8 cellular contexts compared by ENCODE assay signal in the genomic region with DNA sequence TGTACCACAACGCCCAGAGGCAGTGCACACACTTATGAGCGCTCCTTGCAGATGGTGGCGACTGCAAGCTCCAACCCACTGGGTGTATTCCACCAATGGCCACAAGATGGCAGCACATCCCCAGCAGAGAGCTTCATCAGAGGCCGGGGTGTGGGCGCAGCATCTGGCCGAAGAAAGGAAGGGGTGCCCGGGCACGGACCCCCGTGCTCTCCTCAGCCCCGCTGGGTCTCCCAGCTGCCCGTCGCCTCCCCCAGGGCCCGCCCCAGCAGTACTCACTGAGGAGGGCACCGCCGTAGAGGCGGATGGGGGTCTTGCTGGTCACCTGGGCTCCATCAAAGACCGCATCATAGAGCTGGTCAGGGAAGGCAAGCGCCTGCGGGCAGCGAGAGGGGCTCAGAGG. TPM values are rescaled to one million over a fixed set of nuclear protein-coding genes. Genes with fewer than 3 reads are reported as not detected.
A peak's percentile ranks its signal among the peaks of the same experiment; 100 is the strongest.
DNase-seq lines count a peak whose midpoint lies in the region; FAIRE-seq and TF ChIP-seq lines count a peak whose summit lies in the region.

No MANE protein-coding gene starts in this region.

- peak; percentile 78 for FAIRE-seq in GM18507 (lab: Jason Lieb, UNC)

- DNase-seq in A673 (ENCODE audit: low spot score) (peak; percentile 93), GM18507 (ENCODE audit: extremely low spot score, insufficient read length, low read depth) (peak; percentile 54), HT-29 (ENCODE audit: low spot score) (peak; percentile 93), OCI-M2 (lab: John Stamatoyannopoulos, UW; ENCODE audit: unreplicated experiment) (peak; percentile 19), activated T-cell treated with anti-CD3 and anti-CD28 coated beads for 4 hours (peak; percentile 85), fibroblast of lung (ENCODE audit: low read depth in 2 of 2) (peak; percentile 61 to 81), neural progenitor cell (ENCODE audit: low spot score) (peak; percentile 74), stromal cell of bone marrow (ENCODE audit: low read depth) (peak; percentile 48)

- no peak overlapping the region for H3K4me3 Mint-ChIP-seq in neural progenitor cell

- peaks cover 29% of the 10 kb centered on the region for H3K4me1 Mint-ChIP-seq in neural progenitor cell

- H3F3A ChIP-seq in neural progenitor cell (ENCODE audit: low read depth), result peaks cover 32% of the 10 kb centered on the region

- no peak overlapping the region for H3K27ac Mint-ChIP-seq in neural progenitor cell

- H2AFZ ChIP-seq in fibroblast of lung (ENCODE audit: low read length) (no peak overlapping the region), neural progenitor cell (replicated peaks) (no peak overlapping the region)

- H3K27me3 Mint-ChIP-seq in neural progenitor cell (ENCODE audit: insufficient read depth, low read depth), result peaks cover 9% of the 10 kb centered on the region

- TF ChIP-seq CTCF in A673 (conservative IDR thresholded peaks at IDR 0.05; ENCODE audit: low read depth, low read length) (peak; percentile 100), fibroblast of lung (conservative IDR thresholded peaks at IDR 0.05 in 1 of 2, IDR thresholded peaks at IDR 0.05 in 1 of 2; ENCODE audit: low read depth in 1 of 2, low read length in 2 of 2) (peak; percentile 82 to 89), neural progenitor cell (IDR thresholded peaks at IDR 0.05) (peak; percentile 78)

- H3K79me2 ChIP-seq in fibroblast of lung (ENCODE audit: control insufficient read depth, insufficient read depth, low read length) (peaks cover 9% of the 10 kb centered on the region), neural progenitor cell (ENCODE audit: low read depth) (peaks cover 33% of the 10 kb centered on the region)

- peaks cover 2% of the 10 kb centered on the region for H3K36me3 Mint-ChIP-seq in neural progenitor cell

- H3K4me2 ChIP-seq in fibroblast of lung (ENCODE audit: extremely low read depth, insufficient read depth, low read length) (no peak overlapping the region), neural progenitor cell (no peak overlapping the region)

- H3K9me3 Mint-ChIP-seq in neural progenitor cell, result no peaks in the 10 kb centered on the region

- H3K27me3 ChIP-seq in A673 (replicated peaks; ENCODE audit: insufficient read depth, low read depth, low read length, poor library complexity) (no peaks in the 10 kb centered on the region), fibroblast of lung (ENCODE audit: control insufficient read depth, insufficient read depth, low read length) (no peaks in the 10 kb centered on the region), neural progenitor cell (no peaks in the 10 kb centered on the region)

- BruUV-seq in A673 (replicated peaks; lab: Mats Ljungman, UMichigan), result no TSS peak

- H3K4me3 ChIP-seq in A673 (ENCODE audit: low read depth, low read length, poor library complexity, severe bottlenecking) (no peak overlapping the region), fibroblast of lung (replicated peaks in 1 of 4; ENCODE audit: control extremely low read depth in 1 of 4, insufficient read depth in 1 of 4, low read depth in 3 of 4, low read length in 4 of 4) (no peak overlapping the region), neural progenitor cell (no peak overlapping the region)

- POLR2A ChIA-PET in A673 (lab: Charles Lee; ENCODE audit: low non-redundant PET), result no interaction called here

- intact Hi-C loops in A673 (cut with micrococcal nuclease; ENCODE audit: unreplicated experiment), result loop anchor here (1.0 kb wide), 1 partner anchor 169 kb away; no protein-coding TSS in a partner anchor

- H3K9me3 ChIP-seq in A673 (ENCODE audit: low read depth, low read length, poor library complexity, severe bottlenecking) (no peaks in the 10 kb centered on the region), fibroblast of lung (ENCODE audit: control insufficient read depth, insufficient read depth, low read depth, low read length) (no peaks in the 10 kb centered on the region), neural progenitor cell (ENCODE audit: low read depth) (no peaks in the 10 kb centered on the region)

- H3K9ac ChIP-seq in fibroblast of lung (ENCODE audit: insufficient read depth, low read length) (no peak overlapping the region), neural progenitor cell (no peak overlapping the region)

- no peaks in the 10 kb centered on the region for H4K20me1 ChIP-seq in fibroblast of lung (ENCODE audit: control insufficient read depth, extremely low read depth, insufficient read depth, low read length)
- peaks cover 72% of the 10 kb centered on the region for H4K20me1 ChIP-seq in neural progenitor cell (ENCODE audit: low read depth)

- H3K27ac ChIP-seq in A673 (ENCODE audit: low read depth, low read length, poor library complexity, severe bottlenecking) (no peak overlapping the region), fibroblast of lung (ENCODE audit: insufficient read depth, low read length) (no peak overlapping the region), neural progenitor cell (no peak overlapping the region)

- CTCF ChIA-PET in A673 (lab: Charles Lee), result interaction anchor here (0.5 to 6.3 kb wide), 30 partner anchors 8 to 1639 kb away, joined by 3 to 299 read pairs (median 5); no protein-coding TSS in a partner anchor

- H3K4me1 ChIP-seq in A673 (ENCODE audit: insufficient read depth, low read length, poor library complexity, severe bottlenecking) (peaks cover 5% of the 10 kb centered on the region), fibroblast of lung (ENCODE audit: control insufficient read depth, extremely low read depth, insufficient read depth, low read length) (peaks cover 8% of the 10 kb centered on the region), neural progenitor cell (peaks cover 6% of the 10 kb centered on the region)

- H3K36me3 ChIP-seq in A673 (ENCODE audit: insufficient read depth, low read length, poor library complexity, severe bottlenecking), result no peaks in the 10 kb centered on the region
- H3K36me3 ChIP-seq in fibroblast of lung (ENCODE audit: control insufficient read depth, insufficient read depth, low read length), result peaks cover 12% of the 10 kb centered on the region
- H3K36me3 ChIP-seq in neural progenitor cell, result no peaks in the 10 kb centered on the region

RNA-seq across cellular contexts. Expression of gene TP53I11, which starts 14.2 kb away (rescaled TPM):
- total RNA-seq in A673 (2021) (52.0 and 80.9 TPM in 2 replicates), fibroblast of lung (19.5 and 54.0 TPM in 2 replicates), neural progenitor cell (ENCODE audit: low replicate concordance) (23.1 and 91.9 TPM in 2 replicates)
- 65.5 and 72.6 TPM in 2 replicates for total RNA-seq in HT-29 (2014; rRNA removed; shearing (Covaris generic))
- 14.8 and 53.2 TPM in 2 replicates for polyA plus RNA-seq in fibroblast of lung
- 100 and 451 TPM in 2 replicates for polyA plus RNA-seq in fibroblast of lung (2012)
- polyA minus RNA-seq in fibroblast of lung (ENCODE audit: low replicate concordance), result 183 and 753 TPM in 2 replicates

Comparison
In these comparisons a context has a peak if more than half of its experiments do, and no peak if none do; other contexts are left out.
1. DNase-seq: peak in every context shown above with its lines; median percentile 93 in A673; 93 in HT-29; 85 in activated T-cell treated with anti-CD3 and anti-CD28 coated beads for 4 hours; 74 in neural progenitor cell; 71 in fibroblast of lung; 54 in GM18507; 48 in stromal cell of bone marrow; 19 in OCI-M2.